ENCODE assay signal across 23 cellular contexts in genomic region chr19:35354898-35355297, GRCh38. TPM values are rescaled to one million over a fixed set of nuclear protein-coding genes. Genes with fewer than 3 reads are reported as not detected.
A peak's percentile ranks its signal among the peaks of the same experiment; 100 is the strongest.
DNase-seq lines count a peak whose midpoint lies in the region; ATAC-seq and TF ChIP-seq lines count a peak whose summit lies in the region.
"Had no signal": no experiment of that assay in that cellular context is flagged by ENCODE, and none has a peak within 500 bp of the region (broad histone marks: within the 10 kb centered on the region; RNA-seq: fewer than 3 reads in every experiment).

No MANE protein-coding gene starts in this region.

- H3K4me3 ChIP-seq in mesendoderm (ENCODE audit: low read length) = no peak overlapping the region
- H3K4me3 ChIP-seq in GM23338 = no peak overlapping the region
- H3K4me3 ChIP-seq: body of pancreas, esophagus muscularis mucosa, gastrocnemius medialis, transverse colon had no signal

- no peak overlapping the region for H2BK15ac ChIP-seq in mesendoderm (replicated peaks; ENCODE audit: low read depth)

- H2BK5ac ChIP-seq in mesendoderm (ENCODE audit: low read length) = no peak overlapping the region

- no peaks in the 10 kb centered on the region for H3K36me3 ChIP-seq in mesendoderm (ENCODE audit: control insufficient read depth, insufficient read depth, low read length)
- H3K36me3 ChIP-seq in GM23338 (ENCODE audit: insufficient read depth) = no peaks in the 10 kb centered on the region
- H3K36me3 ChIP-seq: esophagus muscularis mucosa, gastrocnemius medialis, transverse colon had no signal

- no peak overlapping the region for H3K27ac Mint-ChIP-seq in GM23338
- H3K27ac Mint-ChIP-seq: CD4-positive, alpha-beta T cell had no signal

- H3K4me2 ChIP-seq in mesendoderm (ENCODE audit: low read length) = no peak overlapping the region
- H3K4me2 ChIP-seq in GM23338 = no peak overlapping the region

- no peaks in the 10 kb centered on the region for H3K79me1 ChIP-seq in mesendoderm (ENCODE audit: low read length)

- ATAC-seq in GM23338 = no peak
- ATAC-seq: body of pancreas, gastrocnemius medialis had no signal

- H3K36me3 Mint-ChIP-seq in GM23338 (ENCODE audit: low read depth) = no peaks in the 10 kb centered on the region

- no peak overlapping the region for H2BK120ac ChIP-seq in mesendoderm (ENCODE audit: low read depth, low read length)

- peak overlapping the region; percentile 66 for H3K23ac ChIP-seq in mesendoderm (ENCODE audit: low read length)

- H3K79me2 ChIP-seq in mesendoderm (ENCODE audit: control insufficient read depth, insufficient read depth, low read length) (no peaks in the 10 kb centered on the region), GM23338 (replicated peaks; ENCODE audit: insufficient read depth) (no peaks in the 10 kb centered on the region)

- H4K8ac ChIP-seq in mesendoderm (ENCODE audit: low read depth, low read length) = no peak overlapping the region

- no peak overlapping the region for H3K4me3 Mint-ChIP-seq in GM23338
- H3K4me3 Mint-ChIP-seq: CD4-positive, alpha-beta T cell had no signal

- no peak overlapping the region for H3K27ac ChIP-seq in mesendoderm (ENCODE audit: low read depth, low read length)
- H3K27ac ChIP-seq in GM23338 (ENCODE audit: low read depth) = no peak overlapping the region
- H3K27ac ChIP-seq: body of pancreas, esophagus muscularis mucosa, gastrocnemius medialis, HL-60, transverse colon had no signal

- no peak overlapping the region for H2AK5ac ChIP-seq in mesendoderm (ENCODE audit: low read length)

- H3K18ac ChIP-seq in mesendoderm (ENCODE audit: low read length) = no peak overlapping the region

- no CpG with 5 or more reads among the region's 8 CpGs for WGBS in mesendoderm (ENCODE audit: extremely low coverage, insufficient coverage, low lambda C conversion rate)

- no peaks in the 10 kb centered on the region for H4K20me1 ChIP-seq in GM23338 (replicated peaks; ENCODE audit: insufficient read depth)

- no peaks in the 10 kb centered on the region for H3K9me2 ChIP-seq in GM23338 (ENCODE audit: insufficient read depth)

- no peak overlapping the region for H3K4ac ChIP-seq in mesendoderm (ENCODE audit: low read depth, low read length)

- H3K9ac ChIP-seq in mesendoderm (ENCODE audit: low read length) = no peak overlapping the region

- H4K5ac ChIP-seq in mesendoderm (ENCODE audit: low read length) = no peak overlapping the region

- DNase-seq in H4 (ENCODE audit: low spot score) (peak; percentile 6), mesendoderm (no peak), GM23338 (ENCODE audit: low spot score) (no peak), SIG-M5 (lab: John Stamatoyannopoulos, UW) (no peak), D341Med (ENCODE audit: low spot score) (no peak)
- DNase-seq in activated CD8-positive, alpha-beta memory T cell treated with anti-CD3 and anti-CD28 coated beads, Interleukin-2, amount 50 U/mL, for 48 hours = peak; percentile 54
- DNase-seq: activated gamma-delta T cell; body of pancreas; CD4-positive, alpha-beta T cell; DMS153; effector CD8-positive, alpha-beta T cell; gastrocnemius medialis; HCEC 1CT; hypothalamus; NCI-H1105; NCI-H446 treated with DMSO at 0.1 percent for 48 hours; transverse colon had no signal

- H3K27me3 Mint-ChIP-seq in GM23338 (ENCODE audit: insufficient read depth, low read depth, poor library complexity) = peaks cover 9% of the 10 kb centered on the region

- H3K56ac ChIP-seq in mesendoderm (ENCODE audit: low read length) = no peak overlapping the region

- no peaks in the 10 kb centered on the region for H3K9me3 Mint-ChIP-seq in GM23338
- H3K9me3 Mint-ChIP-seq: CD4-positive, alpha-beta T cell had no signal

- H3K4me1 Mint-ChIP-seq in GM23338 = peaks cover 7% of the 10 kb centered on the region

- H2AFZ ChIP-seq in GM23338 = no peak overlapping the region

- H3F3A ChIP-seq in GM23338 (replicated peaks; ENCODE audit: low read depth) = no peaks in the 10 kb centered on the region

- H3K4me1 ChIP-seq in mesendoderm (ENCODE audit: control insufficient read depth, low read depth, low read length) (no peaks in the 10 kb centered on the region), GM23338 (ENCODE audit: insufficient read depth) (no peaks in the 10 kb centered on the region)
- H3K4me1 ChIP-seq: gastrocnemius medialis, transverse colon had no signal

- TF ChIP-seq CTCF in GM23338 (conservative IDR thresholded peaks at IDR 0.05; ENCODE audit: low read depth in 2 of 2) = no peak

- H3K27me3 ChIP-seq in mesendoderm (ENCODE audit: insufficient read depth, low read length, poor library complexity) (no peaks in the 10 kb centered on the region), GM23338 (ENCODE audit: insufficient read depth) (no peaks in the 10 kb centered on the region)
- H3K27me3 ChIP-seq: body of pancreas, gastrocnemius medialis, transverse colon had no signal

TF ChIP-seq in GM23338, 12 proteins besides CTCF, POLR2A, EP300 and RAD21:
- no peak for TF ChIP-seq CREB1 (CRISPR knock-in tag; IDR thresholded peaks at IDR 0.05; ENCODE audit: low read depth)
- no peak for TF ChIP-seq ZNF331 (CRISPR knock-in tag; IDR thresholded peaks at IDR 0.05; ENCODE audit: low read depth)

RNA-seq across cellular contexts. Expression of gene FFAR3, which starts 3.4 kb away (rescaled TPM):
- 0.21 TPM in 1 of 2 replicates, not detected in the other for total RNA-seq in H4 (2014; rRNA removed; shearing (Covaris generic))
- 0.03 TPM for polyA plus RNA-seq in mesendoderm (2013, experiment 1 of 2)
- 0.14 TPM for polyA plus RNA-seq in mesendoderm (2013, experiment 2 of 2)
- 0.35 TPM in 1 of 2 replicates, not detected in the other for total RNA-seq in GM23338 (2014; rRNA removed; shearing (Covaris generic))
- not detected in 2 replicates for polyA plus RNA-seq in GM23338 (2016; fragmentation: Nextera tagmentation; extraction: Ambion mirVana)
- total RNA-seq: body of pancreas; CD4-positive, alpha-beta T cell; gastrocnemius medialis; myocyte; osteoblast; renal cortical epithelial cell had no signal
- polyA plus RNA-seq: keratinocyte had no signal

RNA-seq across cellular contexts. Expression of gene FFAR1, which starts 7.2 kb away (rescaled TPM):
- total RNA-seq in H4 (2014; rRNA removed; shearing (Covaris generic)) = not detected in 2 replicates
- polyA plus RNA-seq in mesendoderm (2013, experiment 1 of 2) = 0.03 TPM
- polyA plus RNA-seq in mesendoderm (2013, experiment 2 of 2) = not detected
- not detected in 2 replicates for total RNA-seq in GM23338 (2014; rRNA removed; shearing (Covaris generic))
- polyA plus RNA-seq in GM23338 (2016; fragmentation: Nextera tagmentation; extraction: Ambion mirVana) = not detected in 2 replicates
- total RNA-seq: CD4-positive, alpha-beta T cell; esophagus muscularis mucosa; gastrocnemius medialis; myocyte; osteoblast; renal cortical epithelial cell had no signal
- polyA plus RNA-seq: keratinocyte had no signal

RNA-seq across cellular contexts. Expression of gene GPR42, which starts 16.0 kb away (rescaled TPM):
- total RNA-seq in H4 (2014; rRNA removed; shearing (Covaris generic)) = 0.21 TPM in 1 of 2 replicates, not detected in the other
- 0.03 TPM for polyA plus RNA-seq in mesendoderm (2013, experiment 1 of 2)
- not detected for polyA plus RNA-seq in mesendoderm (2013, experiment 2 of 2)
- not detected in 2 replicates for total RNA-seq in GM23338 (2014; rRNA removed; shearing (Covaris generic))
- polyA plus RNA-seq in GM23338 (2016; fragmentation: Nextera tagmentation; extraction: Ambion mirVana) = not detected in 2 replicates
- total RNA-seq: body of pancreas, gastrocnemius medialis, myocyte, osteoblast, renal cortical epithelial cell, transverse colon had no signal
- polyA plus RNA-seq: keratinocyte had no signal

RNA-seq across cellular contexts. Expression of gene CD22, which starts 25.9 kb away (rescaled TPM):
- total RNA-seq in H4 (2014; rRNA removed; shearing (Covaris generic)) = 1.9 and 6.1 TPM in 2 replicates
- 0.08 TPM for polyA plus RNA-seq in mesendoderm (2013, experiment 1 of 2)
- 0.13 TPM for polyA plus RNA-seq in mesendoderm (2013, experiment 2 of 2)
- total RNA-seq in GM23338 (2014; rRNA removed; shearing (Covaris generic)) = 0.10 and 0.12 TPM in 2 replicates
- 0.32 and 0.66 TPM in 2 replicates for polyA plus RNA-seq in GM23338 (2016; fragmentation: Nextera tagmentation; extraction: Ambion mirVana)
- total RNA-seq: osteoblast, renal cortical epithelial cell had no signal

Comparison
In these comparisons a context has a peak if more than half of its experiments do, and no peak if none do; other contexts are left out.
1. DNase-seq: peak in H4 (single experiment) and activated CD8-positive, alpha-beta memory T cell treated with anti-CD3 and anti-CD28 coated beads, Interleukin-2, amount 50 U/mL, for 48 hours (single experiment); none in mesendoderm (single experiment), GM23338 (single experiment), SIG-M5 (single experiment) and D341Med (single experiment).